Comparison of ENCODE assay signal across 16 cellular contexts in genomic region chr12:120010661-120011230, GRCh38. TPM values are rescaled to one million over a fixed set of nuclear protein-coding genes. Genes with fewer than 3 reads are reported as not detected.
A peak's percentile ranks its signal among the peaks of the same experiment; 100 is the strongest.
DNase-seq lines count a peak whose midpoint lies in the region; ATAC-seq lines count a peak whose summit lies in the region.
"Had no signal": no experiment of that assay in that cellular context is flagged by ENCODE, and none has a peak within 500 bp of the region (broad histone marks: within the 10 kb centered on the region; RNA-seq: fewer than 3 reads in every experiment).

No MANE protein-coding gene starts in this region.

- no peak overlapping the region for H3K18ac ChIP-seq in mesendoderm (ENCODE audit: low read length)

- H3K79me2 ChIP-seq in mesendoderm (ENCODE audit: control insufficient read depth, insufficient read depth, low read length): no peaks in the 10 kb centered on the region

- H3K4me1 ChIP-seq in CD8-positive, alpha-beta memory T cell (ENCODE audit: insufficient read depth, low read length): peaks cover 87% of the 10 kb centered on the region
- H3K4me1 ChIP-seq in mesendoderm (ENCODE audit: control insufficient read depth, low read depth, low read length): peaks cover 4% of the 10 kb centered on the region

- H3K27ac ChIP-seq in CD8-positive, alpha-beta memory T cell (ENCODE audit: low read depth, low read length): peak overlapping the region; percentile 84
- no peak overlapping the region for H3K27ac ChIP-seq in mesendoderm (ENCODE audit: low read depth, low read length)
- H3K27ac ChIP-seq: 22Rv1, BLaER1, cardiac muscle cell, RWPE1, thoracic aorta had no signal

- peaks cover 74% of the 10 kb centered on the region for H3K36me3 Mint-ChIP-seq in activated CD4-positive, alpha-beta T cell treated with anti-CD3 and anti-CD28 coated beads for 36 hours (ENCODE audit: low read depth)
- peaks cover 3 to 50% (median 9%) of the 10 kb centered on the region in 3 donors for H3K36me3 Mint-ChIP-seq in CD8-positive, alpha-beta memory T cell
- peaks cover 96% of the 10 kb centered on the region for H3K36me3 Mint-ChIP-seq in activated T-helper 17 cell treated with anti-CD3 and anti-CD28 coated beads, Interleukin-2, amount 50 U/mL, for 72 hours (ENCODE audit: low read depth)

- H2BK120ac ChIP-seq in mesendoderm (ENCODE audit: low read depth, low read length): no peak overlapping the region

- ATAC-seq in activated CD4-positive, alpha-beta T cell treated with anti-CD3 and anti-CD28 coated beads for 36 hours: no peak
- no peak for ATAC-seq in activated T-helper 17 cell treated with anti-CD3 and anti-CD28 coated beads, Interleukin-2, amount 50 U/mL, for 72 hours (replicated peaks)
- ATAC-seq in GM21390 (IDR thresholded peaks at IDR 0.05; ENCODE audit: unreplicated experiment) (no peak), HG03159 (IDR thresholded peaks at IDR 0.05; ENCODE audit: unreplicated experiment) (no peak)

- H3K9me3 Mint-ChIP-seq in activated CD4-positive, alpha-beta T cell treated with anti-CD3 and anti-CD28 coated beads for 36 hours (ENCODE audit: low read depth): peaks cover 4% of the 10 kb centered on the region
- H3K9me3 Mint-ChIP-seq in CD8-positive, alpha-beta memory T cell: no peaks in the 10 kb centered on the region
- peaks cover 3% of the 10 kb centered on the region for H3K9me3 Mint-ChIP-seq in activated T-helper 17 cell treated with anti-CD3 and anti-CD28 coated beads, Interleukin-2, amount 50 U/mL, for 72 hours

- intact Hi-C loops in activated CD4-positive, alpha-beta T cell treated with anti-CD3 and anti-CD28 coated beads for 36 hours (cut with DNase I, micrococcal nuclease): loop anchor here (5.0 to 10.0 kb wide), 4 partner anchors 282 to 1966 kb away; partner anchors contain the start of genes COX6A1 (in 1 of the 2), RNU4-1 (in 1 of the 2), RNU4-2 (in 1 of the 2) and SETD1B (in 1 of the 2)

- H3K23ac ChIP-seq in mesendoderm (ENCODE audit: low read length): no peak overlapping the region

- no peak overlapping the region for H3K56ac ChIP-seq in mesendoderm (ENCODE audit: low read length)

- H3K9me3 ChIP-seq in CD8-positive, alpha-beta memory T cell (ENCODE audit: low read length): no peaks in the 10 kb centered on the region
- H3K9me3 ChIP-seq: BLaER1, thoracic aorta had no signal

- H3K4me2 ChIP-seq in mesendoderm (ENCODE audit: low read length): no peak overlapping the region
- H3K4me2 ChIP-seq: BLaER1 had no signal

- H3K4me3 Mint-ChIP-seq in activated CD4-positive, alpha-beta T cell treated with anti-CD3 and anti-CD28 coated beads for 36 hours: peak overlapping the region; percentile 44
- peak overlapping the region in 6 of 7 donors; percentile 13 to 80 (median 38) for H3K4me3 Mint-ChIP-seq in CD8-positive, alpha-beta memory T cell
- peak overlapping the region; percentile 80 for H3K4me3 Mint-ChIP-seq in activated T-helper 17 cell treated with anti-CD3 and anti-CD28 coated beads, Interleukin-2, amount 50 U/mL, for 72 hours

- no peak overlapping the region for H2BK5ac ChIP-seq in mesendoderm (ENCODE audit: low read length)

- H3K4ac ChIP-seq in mesendoderm (ENCODE audit: low read depth, low read length): peak overlapping the region; percentile 36

- no peak overlapping the region for H4K8ac ChIP-seq in mesendoderm (ENCODE audit: low read depth, low read length)

- CTCF ChIA-PET in activated CD4-positive, alpha-beta T cell treated with anti-CD3 and anti-CD28 coated beads for 36 hours (lab: Charles Lee): interaction anchor here (1.0 to 1.3 kb wide), 2 partner anchors 22 to 109 kb away, joined by 3 read pairs; partner anchors contain the start of gene BICDL1
- CTCF ChIA-PET in CD8-positive, alpha-beta memory T cell (lab: Charles Lee): interaction anchor here (0.9 to 1.3 kb wide), 3 partner anchors 20 to 75 kb away, joined by 3 to 4 read pairs (median 3); no protein-coding TSS in a partner anchor

- no CpG with 5 or more reads among the region's 5 CpGs for WGBS in mesendoderm (ENCODE audit: extremely low coverage, insufficient coverage, low lambda C conversion rate)

- no peak overlapping the region for H2AK5ac ChIP-seq in mesendoderm (ENCODE audit: low read length)

- peak overlapping the region; percentile 99 for H3K27ac Mint-ChIP-seq in activated CD4-positive, alpha-beta T cell treated with anti-CD3 and anti-CD28 coated beads for 36 hours
- peak overlapping the region; percentile 93 to 100 (median 99) for H3K27ac Mint-ChIP-seq in CD8-positive, alpha-beta memory T cell
- peak overlapping the region; percentile 100 for H3K27ac Mint-ChIP-seq in activated T-helper 17 cell treated with anti-CD3 and anti-CD28 coated beads, Interleukin-2, amount 50 U/mL, for 72 hours

- no peak overlapping the region for H3K9ac ChIP-seq in mesendoderm (ENCODE audit: low read length)
- H3K9ac ChIP-seq: BLaER1 had no signal

- H4K5ac ChIP-seq in mesendoderm (ENCODE audit: low read length): no peak overlapping the region

- H3K36me3 ChIP-seq in CD8-positive, alpha-beta memory T cell (ENCODE audit: insufficient read depth, low read length): no peaks in the 10 kb centered on the region
- H3K36me3 ChIP-seq in mesendoderm (ENCODE audit: control insufficient read depth, insufficient read depth, low read length): no peaks in the 10 kb centered on the region
- H3K36me3 ChIP-seq: BLaER1, cardiac muscle cell, thoracic aorta had no signal

- no peak overlapping the region for H3K4me3 ChIP-seq in CD8-positive, alpha-beta memory T cell (ENCODE audit: low read length)
- no peak overlapping the region for H3K4me3 ChIP-seq in mesendoderm (ENCODE audit: low read length)
- H3K4me3 ChIP-seq: BLaER1, cardiac muscle cell, thoracic aorta had no signal

- DNase-seq in activated CD4-positive, alpha-beta T cell treated with anti-CD3 and anti-CD28 coated beads for 36 hours: peak; percentile 49
- no peak for DNase-seq in activated CD4-positive, alpha-beta T cell treated with anti-CD3 and anti-CD28 coated beads for 48 hours
- no peak for DNase-seq in CD8-positive, alpha-beta memory T cell
- DNase-seq in mesendoderm (peak; percentile 43), NCI-H526 treated with DMSO at 0.1 percent for 48 hours (lab: John Stamatoyannopoulos, UW) (no peak)
- DNase-seq: foreskin melanocyte, NCI-H146 had no signal

- POLR2A ChIA-PET in activated CD4-positive, alpha-beta T cell treated with anti-CD3 and anti-CD28 coated beads for 36 hours (lab: Charles Lee): interaction anchor here (0.7 to 6.6 kb wide), 5 partner anchors 17 to 281 kb away, joined by 3 to 80 read pairs (median 5); partner anchors contain the start of genes BICDL1, RNU4-1, RNU4-2 and RPLP0
- POLR2A ChIA-PET in CD8-positive, alpha-beta memory T cell (lab: Charles Lee): interaction anchor here (5.7 kb wide), 1 partner anchor 21 kb away, joined by 53 read pairs; the partner anchor contains the start of gene BICDL1

- H3K27me3 ChIP-seq in CD8-positive, alpha-beta memory T cell (ENCODE audit: insufficient read depth, low read length, poor library complexity, severe bottlenecking): no peaks in the 10 kb centered on the region
- H3K27me3 ChIP-seq in mesendoderm (ENCODE audit: insufficient read depth, low read length, poor library complexity): no peaks in the 10 kb centered on the region
- H3K27me3 ChIP-seq: BLaER1, cardiac muscle cell had no signal

- no peaks in the 10 kb centered on the region for H3K79me1 ChIP-seq in mesendoderm (ENCODE audit: low read length)

- H3K4me1 Mint-ChIP-seq in activated CD4-positive, alpha-beta T cell treated with anti-CD3 and anti-CD28 coated beads for 36 hours: peaks cover 95% of the 10 kb centered on the region
- peaks cover 86 to 100% (median 97%) of the 10 kb centered on the region in 3 donors for H3K4me1 Mint-ChIP-seq in CD8-positive, alpha-beta memory T cell
- peaks cover 51% of the 10 kb centered on the region for H3K4me1 Mint-ChIP-seq in activated T-helper 17 cell treated with anti-CD3 and anti-CD28 coated beads, Interleukin-2, amount 50 U/mL, for 72 hours

- no peak overlapping the region for H2BK15ac ChIP-seq in mesendoderm (replicated peaks; ENCODE audit: low read depth)

- H3K27me3 Mint-ChIP-seq in activated CD4-positive, alpha-beta T cell treated with anti-CD3 and anti-CD28 coated beads for 36 hours: no peaks in the 10 kb centered on the region
- no peaks in the 10 kb centered on the region for H3K27me3 Mint-ChIP-seq in CD8-positive, alpha-beta memory T cell
- H3K27me3 Mint-ChIP-seq in activated T-helper 17 cell treated with anti-CD3 and anti-CD28 coated beads, Interleukin-2, amount 50 U/mL, for 72 hours: no peaks in the 10 kb centered on the region

RNA-seq across cellular contexts. Expression of gene BICDL1, which starts 21.7 kb away (rescaled TPM):
- total RNA-seq in activated CD4-positive, alpha-beta T cell treated with anti-CD3 and anti-CD28 coated beads for 36 hours: 100 to 1,000 TPM; 106 to 132 TPM
- total RNA-seq in CD8-positive, alpha-beta memory T cell: 100 to 1,000 TPM; 106 to 109 TPM
- 7.4 TPM for polyA plus RNA-seq in CD8-positive, alpha-beta memory T cell
- 10 to 100 TPM; 36.9 to 91.6 TPM for total RNA-seq in activated T-helper 17 cell treated with anti-CD3 and anti-CD28 coated beads, Interleukin-2, amount 50 U/mL, for 72 hours
- 6.9 TPM for polyA plus RNA-seq in mesendoderm (2013, experiment 1 of 2)
- polyA plus RNA-seq in mesendoderm (2013, experiment 2 of 2): 7.8 TPM
- total RNA-seq: LHCN-M2 had no signal

Comparison
In these comparisons a context has a peak if more than half of its experiments do, and no peak if none do; other contexts are left out.
1. DNase-seq: peak in activated CD4-positive, alpha-beta T cell treated with anti-CD3 and anti-CD28 coated beads for 36 hours (single experiment) and mesendoderm (single experiment); none in activated CD4-positive, alpha-beta T cell treated with anti-CD3 and anti-CD28 coated beads for 48 hours (single experiment), CD8-positive, alpha-beta memory T cell (0 of 5) and NCI-H526 treated with DMSO at 0.1 percent for 48 hours (single experiment).
2. Peak in every context shown above with its lines, with median percentiles within 50 percentile points of each other: H3K27ac Mint-ChIP-seq and H3K4me3 Mint-ChIP-seq.